ENCODE assay signal across 1 cellular context in genomic region chr15:28122038-28122949, GRCh38.
TF ChIP-seq lines count a peak whose summit lies in the region.

No MANE protein-coding gene starts in this region.

TF ChIP-seq in SK-N-SH, 30 proteins besides CTCF, POLR2A, EP300 and RAD21 (continued from another document):
- TF ChIP-seq IRF3 (IDR thresholded peaks at IDR 0.05; ENCODE audit: low read depth, low read length) (no peak), FOSL2 (IDR thresholded peaks at IDR 0.05; ENCODE audit: borderline replicate concordance, low read depth) (no peak), CHD2 (IDR thresholded peaks at IDR 0.05; ENCODE audit: low read length, partially characterized antibody) (no peak), TAF1 (IDR thresholded peaks at IDR 0.05; ENCODE audit: borderline replicate concordance, low read depth, low read length) (no peak), POLR2AphosphoS5 (IDR thresholded peaks at IDR 0.05; ENCODE audit: low read depth, low read length) (no peak), USF2 (IDR thresholded peaks at IDR 0.05; ENCODE audit: borderline replicate concordance, low read depth, low read length) (no peak), NFIC (IDR thresholded peaks at IDR 0.05; ENCODE audit: borderline replicate concordance) (no peak), MXI1 (IDR thresholded peaks at IDR 0.05; ENCODE audit: low read depth, low read length) (no peak), FOXJ3 (CRISPR knock-in tag; IDR thresholded peaks at IDR 0.05) (no peak), RXRA (IDR thresholded peaks at IDR 0.05; ENCODE audit: borderline replicate concordance, low read depth) (no peak), REST (IDR thresholded peaks at IDR 0.05; ENCODE audit: low read depth, low read length) (no peak), TCF12 (IDR thresholded peaks at IDR 0.05) (no peak)
